In genomic region chr10:125072824-125073223, GRCh38 we compare ENCODE assay signal across 16 cellular contexts.
"Had no signal": no experiment of that assay in that cellular context is flagged by ENCODE, and none has a peak within 500 bp of the region (broad histone marks: within the 10 kb centered on the region; RNA-seq: fewer than 3 reads in every experiment).

No MANE protein-coding gene starts in this region.

- H3K4me1 Mint-ChIP-seq: naive B cell had no signal

- H3K27ac ChIP-seq: cardiac muscle cell, esophagus squamous epithelium, hepatocyte, neural progenitor cell, parathyroid adenoma had no signal

- H3K27me3 Mint-ChIP-seq: dendritic cell treated with granulocyte-macrophage colony-stimulating factor and Interleukin-4, amounts not matched to agents 40 ng/mL and 50 ng/mL, for 4 days had no signal

- H3K36me3 ChIP-seq: neural progenitor cell had no signal

- H3K4me3 Mint-ChIP-seq: dendritic cell treated with granulocyte-macrophage colony-stimulating factor and Interleukin-4, amounts not matched to agents 40 ng/mL and 50 ng/mL, for 4 days; effector memory CD8-positive, alpha-beta T cell; mesothelial cell of epicardium; naive B cell; neural progenitor cell had no signal

- ATAC-seq: effector memory CD8-positive, alpha-beta T cell; left colon had no signal

- H3K9me3 ChIP-seq: esophagus squamous epithelium had no signal

- DNase-seq: effector memory CD8-positive, alpha-beta T cell; esophagus squamous epithelium; foreskin fibroblast; head of caudate nucleus; left colon; naive B cell; occipital lobe; stimulated activated CD4-positive, alpha-beta T cell treated with anti-CD3 and anti-CD28 coated beads, Interleukin-2, amount 100 ng/mL, for 48 hours; stimulated activated naive CD4-positive, alpha-beta T cell treated with Interleukin-2 at 50 U/mL for 16 hours had no signal

- H3K27ac Mint-ChIP-seq: dendritic cell treated with granulocyte-macrophage colony-stimulating factor and Interleukin-4, amounts not matched to agents 40 ng/mL and 50 ng/mL, for 4 days; effector memory CD8-positive, alpha-beta T cell; mesothelial cell of epicardium; naive B cell; neural progenitor cell had no signal

- H3K4me3 ChIP-seq: cardiac muscle cell, esophagus squamous epithelium, hepatocyte, neural progenitor cell, smooth muscle cell had no signal

- H3K9me3 Mint-ChIP-seq: dendritic cell treated with granulocyte-macrophage colony-stimulating factor and Interleukin-4, amounts not matched to agents 40 ng/mL and 50 ng/mL, for 4 days; effector memory CD8-positive, alpha-beta T cell; mesothelial cell of epicardium; neural progenitor cell had no signal

- H3K4me1 ChIP-seq: neural progenitor cell, parathyroid adenoma had no signal

- H3K27me3 ChIP-seq: cardiac muscle cell, esophagus squamous epithelium, hepatocyte, neural progenitor cell had no signal
